32 cellular contexts compared by ENCODE assay signal in genomic region chr2:104052341-104052740, GRCh38.
"Had no signal": no experiment of that assay in that cellular context is flagged by ENCODE, and none has a peak within 500 bp of the region (broad histone marks: within the 10 kb centered on the region; RNA-seq: fewer than 3 reads in every experiment).

No MANE protein-coding gene starts in this region.

- H3K36me3 Mint-ChIP-seq: activated CD4-positive, alpha-beta memory T cell treated with anti-CD3 and anti-CD28 coated beads for 36 hours; activated naive CD4-positive, alpha-beta T cell treated with anti-CD3 and anti-CD28 coated beads, Interleukin-2, amount 50 U/mL, for 72 hours; T-cell had no signal

- H3K4me1 ChIP-seq: ascending aorta, SJSA1 had no signal

- H3K27ac ChIP-seq: ascending aorta, KMS-11, SJSA1, VCaP had no signal

- H3K27me3 ChIP-seq: ascending aorta, SJSA1 had no signal

- H3K4me3 Mint-ChIP-seq: activated CD4-positive, alpha-beta memory T cell treated with anti-CD3 and anti-CD28 coated beads for 36 hours; activated CD4-positive, alpha-beta T cell treated with anti-CD3 and anti-CD28 coated beads, Interleukin-2, amount 10 ng/mL, durations not matched to agents 7 days and 5 days; activated naive CD8-positive, alpha-beta T cell treated with anti-CD3 and anti-CD28 coated beads, Interleukin-2, amount 50 U/mL, for 24 hours; activated T-cell treated with anti-CD3 and anti-CD28 coated beads, Interleukin-2, amount 50 U/mL, for 4 hours; T-cell had no signal

- H3K4me3 ChIP-seq: ascending aorta, SJSA1 had no signal

- H3K36me3 ChIP-seq: ascending aorta, SJSA1 had no signal

- H3K9ac ChIP-seq: KMS-11 had no signal

- H3K9me3 Mint-ChIP-seq: activated CD4-positive, alpha-beta T cell treated with anti-CD3 and anti-CD28 coated beads, Interleukin-2, amount 10 ng/mL, durations not matched to agents 7 days and 5 days; activated naive CD8-positive, alpha-beta T cell treated with anti-CD3 and anti-CD28 coated beads, Interleukin-2, amount 50 U/mL, for 24 hours had no signal

- ATAC-seq: activated naive CD4-positive, alpha-beta T cell treated with anti-CD3 and anti-CD28 coated beads, Interleukin-2, amount 50 U/mL, for 72 hours; activated naive CD8-positive, alpha-beta T cell treated with anti-CD3 and anti-CD28 coated beads, Interleukin-2, amount 50 U/mL, for 24 hours; activated T-cell treated with anti-CD3 and anti-CD28 coated beads, Interleukin-2, amount 50 U/mL, for 4 hours; Panc1; Right ventricle myocardium inferior; T-cell had no signal

- H3K4me1 Mint-ChIP-seq: activated CD4-positive, alpha-beta T cell treated with anti-CD3 and anti-CD28 coated beads, Interleukin-2, amount 10 ng/mL, durations not matched to agents 7 days and 5 days; activated naive CD8-positive, alpha-beta T cell treated with anti-CD3 and anti-CD28 coated beads, Interleukin-2, amount 50 U/mL, for 24 hours; T-cell had no signal

- H3K27me3 Mint-ChIP-seq: activated CD4-positive, alpha-beta memory T cell treated with anti-CD3 and anti-CD28 coated beads for 36 hours; activated CD4-positive, alpha-beta T cell treated with anti-CD3 and anti-CD28 coated beads, Interleukin-2, amount 10 ng/mL, durations not matched to agents 7 days and 5 days; activated naive CD8-positive, alpha-beta T cell treated with anti-CD3 and anti-CD28 coated beads, Interleukin-2, amount 50 U/mL, for 24 hours; T-cell had no signal

- DNase-seq: activated CD4-positive, alpha-beta memory T cell treated with anti-CD3 and anti-CD28 coated beads for 36 hours; activated CD4-positive, alpha-beta T cell treated with anti-CD3 and anti-CD28 coated beads, Interleukin-2, amount 10 ng/mL, durations not matched to agents 7 days and 5 days; activated CD4-positive, CD25-positive, alpha-beta regulatory T cell; activated CD8-positive, alpha-beta memory T cell treated with anti-CD3 and anti-CD28 coated beads for 24 hours; activated effector memory CD4-positive, alpha-beta T cell treated with anti-CD3 and anti-CD28 coated beads, Interleukin-2, amount 50 U/mL, for 16 hours; activated naive CD4-positive, alpha-beta T cell treated with Interleukin-2 at 50 U/mL for 16 hours; activated naive CD8-positive, alpha-beta T cell treated with anti-CD3 and anti-CD28 coated beads, Interleukin-2, amount 50 U/mL, for 24 hours; activated T-cell treated with anti-CD3 and anti-CD28 coated beads, Interleukin-2, amount 50 U/mL, for 4 hours; amniotic stem cell; cerebellar nuclear complex; MV-4-11; NCI-H1092 treated with DMSO at 0.1 percent for 48 hours; NCI-H1436 treated with DMSO at 0.1 percent for 48 hours; NCI-H187; NCI-H2081; NCI-H2171; NCI-H2227 treated with DMSO at 0.1 percent for 48 hours; NCI-H446 treated with DMSO at 0.1 percent for 48 hours; NCI-H524 treated with DMSO at 0.1 percent for 48 hours; NCI-H82; NK-92 treated with Interleukin-12 subunit alpha and Interleukin-12 subunit beta, amount 100 ng/mL, for 24 hours; OCI-M1; RPMI8226; T-cell had no signal

- H3K9me3 ChIP-seq: ascending aorta, SJSA1 had no signal

- H3K4me2 ChIP-seq: KMS-11 had no signal

- H3K27ac Mint-ChIP-seq: activated CD4-positive, alpha-beta memory T cell treated with anti-CD3 and anti-CD28 coated beads for 36 hours; activated CD4-positive, alpha-beta T cell treated with anti-CD3 and anti-CD28 coated beads, Interleukin-2, amount 10 ng/mL, durations not matched to agents 7 days and 5 days; activated naive CD4-positive, alpha-beta T cell treated with anti-CD3 and anti-CD28 coated beads, Interleukin-2, amount 50 U/mL, for 72 hours; activated naive CD8-positive, alpha-beta T cell treated with anti-CD3 and anti-CD28 coated beads, Interleukin-2, amount 50 U/mL, for 24 hours; T-cell had no signal

- FAIRE-seq: colon had no signal
